ENCODE assay signal across 29 cellular contexts in the genomic region with DNA sequence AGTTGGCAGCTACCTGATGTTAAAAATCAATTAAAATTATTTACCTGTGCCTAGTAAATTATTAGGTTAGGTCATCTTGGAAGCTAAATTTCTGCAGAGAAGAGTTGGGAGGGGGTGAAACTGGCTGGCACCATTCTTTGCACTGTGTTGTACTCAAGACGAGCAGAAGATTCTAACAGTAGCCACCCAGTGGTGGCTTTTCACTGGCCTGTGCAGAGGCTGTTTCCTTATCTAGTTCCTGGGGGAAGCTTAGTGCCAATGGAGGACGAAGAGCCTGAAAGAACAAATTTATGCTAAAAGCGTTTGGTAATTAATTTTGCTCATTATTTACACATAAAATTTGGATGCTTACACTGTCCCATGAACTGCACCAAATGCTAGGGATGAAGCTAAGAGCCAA.
"Had no signal": no experiment of that assay in that cellular context is flagged by ENCODE, and none has a peak within 500 bp of the region (broad histone marks: within the 10 kb centered on the region; RNA-seq: fewer than 3 reads in every experiment).

No MANE protein-coding gene starts in this region.

- H3K36me3 Mint-ChIP-seq: activated naive CD8-positive, alpha-beta T cell; type B pancreatic cell had no signal

- H3K4me1 Mint-ChIP-seq: nephron had no signal

- H3K9me3 ChIP-seq: body of pancreas, colonic mucosa, heart right ventricle, left ventricle myocardium inferior, mucosa of descending colon, neutrophil, ovary, right lobe of liver, testis, uterus had no signal

- H3K27me3 ChIP-seq: body of pancreas, cardiac muscle cell, colonic mucosa, neutrophil, ovary, right lobe of liver, testis, uterus had no signal

- H3K4me3 ChIP-seq: body of pancreas, cardiac muscle cell, colonic mucosa, heart right ventricle, left ventricle myocardium inferior, lung, mucosa of descending colon, ovary, right lobe of liver, testis, uterus had no signal

- ATAC-seq: activated CD4-positive, CD25-positive, alpha-beta regulatory T cell treated with anti-CD3 and anti-CD28 coated beads, Interleukin-2, amount 50 U/mL, for 24 hours; body of pancreas; heart right ventricle; mucosa of descending colon; right lobe of liver had no signal

- H3K36me3 ChIP-seq: cardiac muscle cell, colonic mucosa, heart right ventricle, left ventricle myocardium inferior, neutrophil, ovary, right lobe of liver, uterus had no signal

- H3K27me3 Mint-ChIP-seq: activated naive CD8-positive, alpha-beta T cell; progenitor cell of endocrine pancreas; type B pancreatic cell had no signal

- H3K4me1 ChIP-seq: body of pancreas, colonic mucosa, heart right ventricle, left ventricle myocardium inferior, right lobe of liver, testis, uterus had no signal

- DNase-seq: activated CD4-positive, alpha-beta T cell treated with anti-CD3 and anti-CD28 coated beads for 48 hours; activated CD4-positive, alpha-beta T cell treated with anti-CD3 and anti-CD28 coated beads, Interleukin-2, amount 50 U/mL, for 48 hours; activated CD8-positive, alpha-beta memory T cell treated with anti-CD3 and anti-CD28 coated beads for 24 hours; activated effector memory CD4-positive, alpha-beta T cell treated with Interleukin-2 at 50 U/mL for 16 hours; activated naive CD4-positive, alpha-beta T cell treated with Interleukin-2 at 50 U/mL for 16 hours; anterior cingulate cortex; body of pancreas; cerebellar nuclear complex; colonic mucosa; effector CD8-positive, alpha-beta T cell; heart right ventricle; left ventricle myocardium inferior; mucosa of descending colon; ovary; right lobe of liver; stimulated activated CD4-positive, alpha-beta T cell treated with anti-CD3 and anti-CD28 coated beads, Interleukin-2, amount 100 ng/mL, for 48 hours; stimulated activated naive CD4-positive, alpha-beta T cell treated with Interleukin-2 at 50 U/mL for 16 hours; T-helper 1 cell; testis; uterus had no signal

- H3K27ac ChIP-seq: body of pancreas, cardiac muscle cell, colonic mucosa, heart right ventricle, left ventricle myocardium inferior, neutrophil, ovary, right lobe of liver, testis, uterus had no signal

- FAIRE-seq: islet of Langerhans had no signal

- H3K9me3 Mint-ChIP-seq: type B pancreatic cell had no signal

- H3K4me3 Mint-ChIP-seq: activated naive CD8-positive, alpha-beta T cell; nephron; type B pancreatic cell had no signal

- H3K27ac Mint-ChIP-seq: activated naive CD8-positive, alpha-beta T cell; nephron; progenitor cell of endocrine pancreas; type B pancreatic cell had no signal
